ENCODE assay signal across 6 cellular contexts in genomic region chr11:64869571-64870175, GRCh38. TPM values are rescaled to one million over a fixed set of nuclear protein-coding genes. Genes with fewer than 3 reads are reported as not detected.
DNase-seq lines count a peak whose midpoint lies in the region.

No MANE protein-coding gene starts in this region.

- 77 to 85% methylated on average over 7 to 8 of the region's 9 CpGs for WGBS in mesodermal cell (ENCODE audit: insufficient coverage in 2 of 2), 2 experiments

- H3K4me3 ChIP-seq in mesodermal cell (ENCODE audit: extremely low read depth, insufficient read depth, low read length, poor library complexity, severe bottlenecking): no peak overlapping the region

- POLR2A ChIA-PET in activated CD4-positive, alpha-beta memory T cell treated with anti-CD3 and anti-CD28 coated beads, Interleukin-2, amount 10 ng/mL, durations not matched to agents 7 days and 5 days (lab: Charles Lee): interaction anchor here (0.7 to 28.1 kb wide), 7 partner anchors 8 to 393 kb away, joined by 3 to 1068 read pairs (median 4); partner anchors contain the start of genes EHD1 and SYVN1

- CTCF ChIA-PET in activated CD4-positive, alpha-beta memory T cell treated with anti-CD3 and anti-CD28 coated beads, Interleukin-2, amount 10 ng/mL, durations not matched to agents 7 days and 5 days (lab: Charles Lee): interaction anchor here (1.9 to 30.8 kb wide), 4 partner anchors 10 to 20 kb away, joined by 7 to 957 read pairs (median 33); partner anchors contain the start of gene EHD1

- DNase-seq in Daoy (ENCODE audit: low read depth): peak; percentile 39
- DNase-seq in activated CD4-positive, alpha-beta memory T cell treated with anti-CD3 and anti-CD28 coated beads, Interleukin-2, amount 10 ng/mL, durations not matched to agents 7 days and 5 days: no peak
- no peak for DNase-seq in hepatic stellate cell (ENCODE audit: low spot score)
- DNase-seq in HCEC 1CT: no peak
- DNase-seq in NCI-H1092 treated with DMSO at 0.1 percent for 48 hours (lab: John Stamatoyannopoulos, UW): no peak

- no peaks in the 10 kb centered on the region for H3K27me3 Mint-ChIP-seq in activated CD4-positive, alpha-beta memory T cell treated with anti-CD3 and anti-CD28 coated beads, Interleukin-2, amount 10 ng/mL, durations not matched to agents 7 days and 5 days

- H3K36me3 Mint-ChIP-seq in activated CD4-positive, alpha-beta memory T cell treated with anti-CD3 and anti-CD28 coated beads, Interleukin-2, amount 10 ng/mL, durations not matched to agents 7 days and 5 days (ENCODE audit: low read depth): peaks cover 70% of the 10 kb centered on the region

- H3K27ac ChIP-seq in mesodermal cell (ENCODE audit: low read depth, low read length, severe bottlenecking): peak overlapping the region; percentile 90

- peaks cover 64% of the 10 kb centered on the region for H3K4me1 ChIP-seq in mesodermal cell (ENCODE audit: control insufficient read depth, insufficient read depth, low read length, poor library complexity, severe bottlenecking)

- H3K4me3 Mint-ChIP-seq in activated CD4-positive, alpha-beta memory T cell treated with anti-CD3 and anti-CD28 coated beads, Interleukin-2, amount 10 ng/mL, durations not matched to agents 7 days and 5 days: peak overlapping the region; percentile 59

- peaks cover 59% of the 10 kb centered on the region for H3K36me3 ChIP-seq in mesodermal cell (ENCODE audit: control insufficient read depth, insufficient read depth, low read length)

- peak overlapping the region; percentile 86 for H3K27ac Mint-ChIP-seq in activated CD4-positive, alpha-beta memory T cell treated with anti-CD3 and anti-CD28 coated beads, Interleukin-2, amount 10 ng/mL, durations not matched to agents 7 days and 5 days

- no peaks in the 10 kb centered on the region for H3K9me3 Mint-ChIP-seq in activated CD4-positive, alpha-beta memory T cell treated with anti-CD3 and anti-CD28 coated beads, Interleukin-2, amount 10 ng/mL, durations not matched to agents 7 days and 5 days

- H3K4me1 Mint-ChIP-seq in activated CD4-positive, alpha-beta memory T cell treated with anti-CD3 and anti-CD28 coated beads, Interleukin-2, amount 10 ng/mL, durations not matched to agents 7 days and 5 days: peaks cover 87% of the 10 kb centered on the region

- no peaks in the 10 kb centered on the region for H3K9me3 ChIP-seq in mesodermal cell (ENCODE audit: control insufficient read depth, low read length)

RNA-seq across cellular contexts. Expression of gene EHD1, which starts 8.7 kb away (rescaled TPM):
- 27.0 and 35.6 TPM in 2 replicates for total RNA-seq in Daoy (2014; rRNA removed; shearing (Covaris generic))
- total RNA-seq in activated CD4-positive, alpha-beta memory T cell treated with anti-CD3 and anti-CD28 coated beads, Interleukin-2, amount 10 ng/mL, durations not matched to agents 7 days and 5 days: 100 to 1,000 TPM; 138 to 146 TPM
- 41.5 TPM for polyA plus RNA-seq in mesodermal cell (2013, experiment 1 of 2)
- 36.3 TPM for polyA plus RNA-seq in mesodermal cell (2013, experiment 2 of 2)

RNA-seq across cellular contexts. Expression of gene CDC42BPG, which starts 25.2 kb away (rescaled TPM):
- 0.06 and 0.15 TPM in 2 replicates for total RNA-seq in Daoy (2014; rRNA removed; shearing (Covaris generic))
- total RNA-seq in activated CD4-positive, alpha-beta memory T cell treated with anti-CD3 and anti-CD28 coated beads, Interleukin-2, amount 10 ng/mL, durations not matched to agents 7 days and 5 days: under 1 TPM; 0.65 to 0.70 TPM
- 4.0 TPM for polyA plus RNA-seq in mesodermal cell (2013, experiment 1 of 2)
- 3.1 TPM for polyA plus RNA-seq in mesodermal cell (2013, experiment 2 of 2)

RNA-seq across cellular contexts. Expression of gene ATG2A, which starts 47.3 kb away (rescaled TPM):
- total RNA-seq in Daoy (2014; rRNA removed; shearing (Covaris generic)): 8.2 and 11.1 TPM in 2 replicates
- total RNA-seq in activated CD4-positive, alpha-beta memory T cell treated with anti-CD3 and anti-CD28 coated beads, Interleukin-2, amount 10 ng/mL, durations not matched to agents 7 days and 5 days: 10 to 100 TPM; 37.4 to 40.7 TPM
- 13.8 TPM for polyA plus RNA-seq in mesodermal cell (2013, experiment 1 of 2)
- 11.5 TPM for polyA plus RNA-seq in mesodermal cell (2013, experiment 2 of 2)

RNA-seq across cellular contexts. Expression of gene PPP2R5B, which starts 54.8 kb away (rescaled TPM):
- 7.8 and 8.5 TPM in 2 replicates for total RNA-seq in Daoy (2014; rRNA removed; shearing (Covaris generic))
- total RNA-seq in activated CD4-positive, alpha-beta memory T cell treated with anti-CD3 and anti-CD28 coated beads, Interleukin-2, amount 10 ng/mL, durations not matched to agents 7 days and 5 days: 10 to 100 TPM; 19.8 to 21.1 TPM
- 17.9 TPM for polyA plus RNA-seq in mesodermal cell (2013, experiment 1 of 2)
- polyA plus RNA-seq in mesodermal cell (2013, experiment 2 of 2): 15.3 TPM

RNA-seq across cellular contexts. Expression of gene MEN1, which starts 59.3 kb away (rescaled TPM):
- 14.0 and 15.0 TPM in 2 replicates for total RNA-seq in Daoy (2014; rRNA removed; shearing (Covaris generic))
- total RNA-seq in activated CD4-positive, alpha-beta memory T cell treated with anti-CD3 and anti-CD28 coated beads, Interleukin-2, amount 10 ng/mL, durations not matched to agents 7 days and 5 days: 10 to 100 TPM; 32.5 to 33.4 TPM
- 50.2 TPM for polyA plus RNA-seq in mesodermal cell (2013, experiment 1 of 2)
- polyA plus RNA-seq in mesodermal cell (2013, experiment 2 of 2): 42.8 TPM
